ENCODE assay signal across 8 cellular contexts in genomic region chr1:226063362-226064167, GRCh38. TPM values are rescaled to one million over a fixed set of nuclear protein-coding genes. Genes with fewer than 3 reads are reported as not detected.
DNase-seq lines count a peak whose midpoint lies in the region; ATAC-seq and TF ChIP-seq lines count a peak whose summit lies in the region.

No MANE protein-coding gene starts in this region.

- H3K27ac Mint-ChIP-seq in activated CD4-positive, alpha-beta memory T cell treated with anti-CD3 and anti-CD28 coated beads, Interleukin-2, amount 10 ng/mL, durations not matched to agents 7 days and 5 days = peak overlapping the region; percentile 100
- H3K27ac Mint-ChIP-seq in effector memory CD8-positive, alpha-beta T cell = peak overlapping the region; percentile 97 to 98
- H3K27ac Mint-ChIP-seq in mesothelial cell of epicardium = peak overlapping the region; percentile 100
- peak overlapping the region; percentile 98 for H3K27ac Mint-ChIP-seq in stimulated activated effector memory CD8-positive, alpha-beta T cell treated with anti-CD3 and anti-CD28 coated beads, Interleukin-12 subunit alpha, Interleukin-12 subunit beta, amount 100 ng/mL, for 72 hours

- peak; percentile 26 for DNase-seq in H4 (ENCODE audit: low spot score)
- peak; percentile 34 for DNase-seq in NCI-H128 (lab: John Stamatoyannopoulos, UW; ENCODE audit: unreplicated experiment)
- DNase-seq in activated CD4-positive, alpha-beta memory T cell treated with anti-CD3 and anti-CD28 coated beads, Interleukin-2, amount 10 ng/mL, durations not matched to agents 7 days and 5 days = peak; percentile 52
- peak; percentile 30 to 52 (median 36) for DNase-seq in effector memory CD8-positive, alpha-beta T cell
- DNase-seq in mesothelial cell of epicardium (ENCODE audit: low spot score in 2 of 2, unreplicated experiment in 2 of 2) = peak in 1 of 2 experiments; percentile 64
- DNase-seq in stimulated activated effector memory CD8-positive, alpha-beta T cell treated with anti-CD3 and anti-CD28 coated beads, Interleukin-12 subunit alpha, Interleukin-12 subunit beta, amount 100 ng/mL, for 72 hours (ENCODE audit: low spot score in 2 of 2) = peak; percentile 28 to 78

- H3K27me3 Mint-ChIP-seq in activated CD4-positive, alpha-beta memory T cell treated with anti-CD3 and anti-CD28 coated beads, Interleukin-2, amount 10 ng/mL, durations not matched to agents 7 days and 5 days = no peaks in the 10 kb centered on the region
- H3K27me3 Mint-ChIP-seq in effector memory CD8-positive, alpha-beta T cell = no peaks in the 10 kb centered on the region
- H3K27me3 Mint-ChIP-seq in mesothelial cell of epicardium (ENCODE audit: low read depth) = no peaks in the 10 kb centered on the region

- peak overlapping the region; percentile 88 for H3K4me3 ChIP-seq in GM08714 (ENCODE audit: low read length)

- peak overlapping the region; percentile 99 for H3K4me3 Mint-ChIP-seq in activated CD4-positive, alpha-beta memory T cell treated with anti-CD3 and anti-CD28 coated beads, Interleukin-2, amount 10 ng/mL, durations not matched to agents 7 days and 5 days
- H3K4me3 Mint-ChIP-seq in effector memory CD8-positive, alpha-beta T cell = peak overlapping the region; percentile 98
- H3K4me3 Mint-ChIP-seq in mesothelial cell of epicardium = peak overlapping the region; percentile 100
- H3K4me3 Mint-ChIP-seq in stimulated activated effector memory CD8-positive, alpha-beta T cell treated with anti-CD3 and anti-CD28 coated beads, Interleukin-12 subunit alpha, Interleukin-12 subunit beta, amount 100 ng/mL, for 72 hours = peak overlapping the region; percentile 99

- POLR2A ChIA-PET in activated CD4-positive, alpha-beta memory T cell treated with anti-CD3 and anti-CD28 coated beads, Interleukin-2, amount 10 ng/mL, durations not matched to agents 7 days and 5 days (lab: Charles Lee) = interaction anchor here (0.7 to 4.3 kb wide), 31 partner anchors 8 to 1721 kb away, joined by 3 to 219 read pairs (median 8); partner anchors contain the start of genes LBR, LIN9, PARP1 and PYCR2

- peaks cover 50% of the 10 kb centered on the region for H3K4me1 Mint-ChIP-seq in activated CD4-positive, alpha-beta memory T cell treated with anti-CD3 and anti-CD28 coated beads, Interleukin-2, amount 10 ng/mL, durations not matched to agents 7 days and 5 days
- peaks cover 34 to 38% of the 10 kb centered on the region in 2 donors for H3K4me1 Mint-ChIP-seq in effector memory CD8-positive, alpha-beta T cell (ENCODE audit: low read depth in 2 of 2)
- H3K4me1 Mint-ChIP-seq in mesothelial cell of epicardium = peaks cover 42% of the 10 kb centered on the region
- peaks cover 45% of the 10 kb centered on the region for H3K4me1 Mint-ChIP-seq in stimulated activated effector memory CD8-positive, alpha-beta T cell treated with anti-CD3 and anti-CD28 coated beads, Interleukin-12 subunit alpha, Interleukin-12 subunit beta, amount 100 ng/mL, for 72 hours

- TF ChIP-seq CTCF in mesothelial cell of epicardium (IDR thresholded peaks at IDR 0.05; ENCODE audit: unreplicated experiment) = no peak

- no peaks in the 10 kb centered on the region for H3K9me3 Mint-ChIP-seq in activated CD4-positive, alpha-beta memory T cell treated with anti-CD3 and anti-CD28 coated beads, Interleukin-2, amount 10 ng/mL, durations not matched to agents 7 days and 5 days
- H3K9me3 Mint-ChIP-seq in effector memory CD8-positive, alpha-beta T cell = no peaks in the 10 kb centered on the region
- H3K9me3 Mint-ChIP-seq in mesothelial cell of epicardium = no peaks in the 10 kb centered on the region
- no peaks in the 10 kb centered on the region for H3K9me3 Mint-ChIP-seq in stimulated activated effector memory CD8-positive, alpha-beta T cell treated with anti-CD3 and anti-CD28 coated beads, Interleukin-12 subunit alpha, Interleukin-12 subunit beta, amount 100 ng/mL, for 72 hours

- CTCF ChIA-PET in activated CD4-positive, alpha-beta memory T cell treated with anti-CD3 and anti-CD28 coated beads, Interleukin-2, amount 10 ng/mL, durations not matched to agents 7 days and 5 days (lab: Charles Lee) = interaction anchor here (0.6 to 2.2 kb wide), 6 partner anchors 53 to 262 kb away, joined by 3 to 17 read pairs (median 5); partner anchors contain the start of gene SDE2

- ATAC-seq in effector memory CD8-positive, alpha-beta T cell (replicated peaks) = no peak
- ATAC-seq in stimulated activated effector memory CD8-positive, alpha-beta T cell treated with anti-CD3 and anti-CD28 coated beads, Interleukin-12 subunit alpha, Interleukin-12 subunit beta, amount 100 ng/mL, for 72 hours = no peak
- no peak for ATAC-seq in HG03139 (IDR thresholded peaks at IDR 0.05; ENCODE audit: unreplicated experiment)

- H3K36me3 Mint-ChIP-seq in activated CD4-positive, alpha-beta memory T cell treated with anti-CD3 and anti-CD28 coated beads, Interleukin-2, amount 10 ng/mL, durations not matched to agents 7 days and 5 days (ENCODE audit: low read depth) = peaks cover 65% of the 10 kb centered on the region
- peaks cover 70% of the 10 kb centered on the region for H3K36me3 Mint-ChIP-seq in effector memory CD8-positive, alpha-beta T cell (ENCODE audit: insufficient read depth)
- H3K36me3 Mint-ChIP-seq in mesothelial cell of epicardium = peaks cover 26% of the 10 kb centered on the region
- peaks cover 61% of the 10 kb centered on the region for H3K36me3 Mint-ChIP-seq in stimulated activated effector memory CD8-positive, alpha-beta T cell treated with anti-CD3 and anti-CD28 coated beads, Interleukin-12 subunit alpha, Interleukin-12 subunit beta, amount 100 ng/mL, for 72 hours

RNA-seq across cellular contexts. Expression of gene H3-3A, which starts 1.0 kb away (rescaled TPM):
- 313 and 407 TPM in 2 replicates for total RNA-seq in H4 (2014; rRNA removed; shearing (Covaris generic))
- 100 to 1,000 TPM; 480 to 486 TPM for total RNA-seq in activated CD4-positive, alpha-beta memory T cell treated with anti-CD3 and anti-CD28 coated beads, Interleukin-2, amount 10 ng/mL, durations not matched to agents 7 days and 5 days
- total RNA-seq in mesothelial cell of epicardium = 796 to 806 TPM (median 800 TPM) in 3 replicates
